1 cellular context compared by ENCODE assay signal in the genomic region with DNA sequence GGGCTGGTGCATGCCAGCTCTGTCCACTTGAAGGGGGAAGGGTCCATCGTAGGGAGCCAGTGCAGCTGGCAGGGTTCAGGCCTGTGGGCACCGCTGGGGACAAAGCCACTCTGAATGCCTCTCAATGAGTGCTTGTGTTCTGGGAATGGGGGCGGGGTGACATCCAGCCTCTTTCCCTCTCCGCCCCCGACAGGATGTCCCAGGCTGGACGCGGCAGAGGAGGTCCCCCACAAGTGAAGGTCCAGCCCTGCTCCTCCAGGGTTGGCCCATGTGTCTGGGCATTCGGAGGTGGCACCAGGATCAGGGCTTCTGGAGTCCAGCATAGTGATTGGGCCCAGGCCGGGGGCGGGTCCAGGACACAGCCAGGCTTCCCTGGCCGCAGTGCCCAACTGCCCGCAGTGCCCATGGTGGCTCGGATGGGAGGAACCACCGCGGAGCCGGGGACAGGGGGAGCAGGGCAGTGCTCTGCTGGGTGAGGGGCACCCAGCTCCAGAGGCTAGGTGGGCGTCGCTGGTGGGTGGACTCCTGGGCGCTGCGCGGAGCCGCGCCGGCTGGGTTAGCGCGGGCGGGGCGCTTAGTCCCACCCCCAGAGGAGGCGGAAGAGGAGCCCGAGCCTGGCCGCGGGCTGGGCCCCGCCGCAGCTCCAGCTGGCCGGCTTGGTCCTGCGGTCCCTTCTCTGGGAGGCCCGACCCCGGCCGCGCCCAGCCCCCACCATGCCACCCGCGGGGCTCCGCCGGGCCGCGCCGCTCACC.
TF ChIP-seq lines count a peak whose summit lies in the region.

SHISA4 (plus strand) TSS at position 617 of the 752 bp plus-strand sequence; CDS start at position 714, 97 bp downstream.

TF ChIP-seq in K562, 482 proteins besides CTCF, POLR2A, EP300 and RAD21 (continued from another document):
- TF ChIP-seq RFX1 (IDR thresholded peaks at IDR 0.05) (no peak), ZNF695 (CRISPR knock-in tag; IDR thresholded peaks at IDR 0.05) (no peak), ZNF41 (CRISPR knock-in tag; conservative IDR thresholded peaks at IDR 0.05) (no peak), ELF2 (CRISPR knock-in tag; IDR thresholded peaks at IDR 0.05) (no peak), CEBPB (tag; IDR thresholded peaks at IDR 0.05) (no peak), GTF2A2 (tag; IDR thresholded peaks at IDR 0.05) (no peak), FOXA3 (CRISPR knock-in tag; conservative IDR thresholded peaks at IDR 0.05 in 1 of 2, IDR thresholded peaks at IDR 0.05 in 1 of 2) (no peak), RREB1 (CRISPR knock-in tag; IDR thresholded peaks at IDR 0.05) (0 out of 2 replicates have a peak, but pooled peaks have one; percentile 34), ZNF449 (CRISPR knock-in tag; IDR thresholded peaks at IDR 0.05) (no peak), CTBP1 (IDR thresholded peaks at IDR 0.05; ENCODE audit: borderline replicate concordance) (no peak), PHB (CRISPR knock-in tag; IDR thresholded peaks at IDR 0.05) (no peak), TEAD2 (tag; IDR thresholded peaks at IDR 0.05) (no peak), ILF3 (IDR thresholded peaks at IDR 0.05; ENCODE audit: borderline replicate concordance) (no peak), ETS1 (conservative IDR thresholded peaks at IDR 0.05; ENCODE audit: control insufficient read depth, low read depth, low read length) (no peak), ESRRB (CRISPR knock-in tag; IDR thresholded peaks at IDR 0.05; ENCODE audit: borderline replicate concordance) (no peak), PRMT5 (CRISPR knock-in tag; IDR thresholded peaks at IDR 0.05) (peak; percentile 59; the same call in 1 of the 2 replicates), CXXC5 (CRISPR knock-in tag; IDR thresholded peaks at IDR 0.05) (0 out of 2 replicates have a peak, but pooled peaks have one; percentile 10), OTX1 (CRISPR knock-in tag; IDR thresholded peaks at IDR 0.05) (no peak), SETDB1 (IDR thresholded peaks at IDR 0.05; ENCODE audit: low read length) (no peak), ZNF778 (CRISPR knock-in tag; IDR thresholded peaks at IDR 0.05) (no peak), FOS (IDR thresholded peaks at IDR 0.05; ENCODE audit: extremely low read depth, insufficient read length) (no peak), ZNF740 (CRISPR knock-in tag; IDR thresholded peaks at IDR 0.05) (no peak), ZNF740 (tag; IDR thresholded peaks at IDR 0.05) (no peak), CHD1 (IDR thresholded peaks at IDR 0.05; ENCODE audit: low read length) (no peak), TOE1 (IDR thresholded peaks at IDR 0.05; ENCODE audit: borderline replicate concordance) (no peak), TOE1 (CRISPR knock-in tag; IDR thresholded peaks at IDR 0.05; ENCODE audit: borderline replicate concordance, low read depth) (peak; percentile 63; the same call in 1 of the 2 replicates)
- TF ChIP-seq, protein P1, sequence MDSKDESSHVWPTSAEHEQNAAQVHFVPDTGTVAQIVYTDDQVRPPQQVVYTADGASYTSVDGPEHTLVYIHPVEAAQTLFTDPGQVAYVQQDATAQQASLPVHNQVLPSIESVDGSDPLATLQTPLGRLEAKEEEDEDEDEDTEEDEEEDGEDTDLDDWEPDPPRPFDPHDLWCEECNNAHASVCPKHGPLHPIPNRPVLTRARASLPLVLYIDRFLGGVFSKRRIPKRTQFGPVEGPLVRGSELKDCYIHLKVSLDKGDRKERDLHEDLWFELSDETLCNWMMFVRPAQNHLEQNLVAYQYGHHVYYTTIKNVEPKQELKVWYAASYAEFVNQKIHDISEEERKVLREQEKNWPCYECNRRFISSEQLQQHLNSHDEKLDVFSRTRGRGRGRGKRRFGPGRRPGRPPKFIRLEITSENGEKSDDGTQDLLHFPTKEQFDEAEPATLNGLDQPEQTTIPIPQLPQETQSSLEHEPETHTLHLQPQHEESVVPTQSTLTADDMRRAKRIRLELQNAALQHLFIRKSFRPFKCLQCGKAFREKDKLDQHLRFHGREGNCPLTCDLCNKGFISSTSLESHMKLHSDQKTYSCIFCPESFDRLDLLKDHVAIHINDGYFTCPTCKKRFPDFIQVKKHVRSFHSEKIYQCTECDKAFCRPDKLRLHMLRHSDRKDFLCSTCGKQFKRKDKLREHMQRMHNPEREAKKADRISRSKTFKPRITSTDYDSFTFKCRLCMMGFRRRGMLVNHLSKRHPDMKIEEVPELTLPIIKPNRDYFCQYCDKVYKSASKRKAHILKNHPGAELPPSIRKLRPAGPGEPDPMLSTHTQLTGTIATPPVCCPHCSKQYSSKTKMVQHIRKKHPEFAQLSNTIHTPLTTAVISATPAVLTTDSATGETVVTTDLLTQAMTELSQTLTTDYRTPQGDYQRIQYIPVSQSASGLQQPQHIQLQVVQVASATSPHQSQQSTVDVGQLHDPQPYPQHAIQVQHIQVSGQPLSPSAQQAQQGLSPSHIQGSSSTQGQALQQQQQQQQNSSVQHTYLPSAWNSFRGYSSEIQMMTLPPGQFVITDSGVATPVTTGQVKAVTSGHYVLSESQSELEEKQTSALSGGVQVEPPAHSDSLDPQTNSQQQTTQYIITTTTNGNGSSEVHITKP (IDR thresholded peaks at IDR 0.05; ENCODE audit: partially characterized antibody): peak; percentile 68
- TF ChIP-seq, protein P2, sequence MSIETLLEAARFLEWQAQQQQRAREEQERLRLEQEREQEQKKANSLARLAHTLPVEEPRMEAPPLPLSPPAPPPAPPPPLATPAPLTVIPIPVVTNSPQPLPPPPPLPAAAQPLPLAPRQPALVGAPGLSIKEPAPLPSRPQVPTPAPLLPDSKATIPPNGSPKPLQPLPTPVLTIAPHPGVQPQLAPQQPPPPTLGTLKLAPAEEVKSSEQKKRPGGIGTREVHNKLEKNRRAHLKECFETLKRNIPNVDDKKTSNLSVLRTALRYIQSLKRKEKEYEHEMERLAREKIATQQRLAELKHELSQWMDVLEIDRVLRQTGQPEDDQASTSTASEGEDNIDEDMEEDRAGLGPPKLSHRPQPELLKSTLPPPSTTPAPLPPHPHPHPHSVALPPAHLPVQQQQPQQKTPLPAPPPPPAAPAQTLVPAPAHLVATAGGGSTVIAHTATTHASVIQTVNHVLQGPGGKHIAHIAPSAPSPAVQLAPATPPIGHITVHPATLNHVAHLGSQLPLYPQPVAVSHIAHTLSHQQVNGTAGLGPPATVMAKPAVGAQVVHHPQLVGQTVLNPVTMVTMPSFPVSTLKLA (conservative IDR thresholded peaks at IDR 0.05): no peak
- TF ChIP-seq, protein P3, sequence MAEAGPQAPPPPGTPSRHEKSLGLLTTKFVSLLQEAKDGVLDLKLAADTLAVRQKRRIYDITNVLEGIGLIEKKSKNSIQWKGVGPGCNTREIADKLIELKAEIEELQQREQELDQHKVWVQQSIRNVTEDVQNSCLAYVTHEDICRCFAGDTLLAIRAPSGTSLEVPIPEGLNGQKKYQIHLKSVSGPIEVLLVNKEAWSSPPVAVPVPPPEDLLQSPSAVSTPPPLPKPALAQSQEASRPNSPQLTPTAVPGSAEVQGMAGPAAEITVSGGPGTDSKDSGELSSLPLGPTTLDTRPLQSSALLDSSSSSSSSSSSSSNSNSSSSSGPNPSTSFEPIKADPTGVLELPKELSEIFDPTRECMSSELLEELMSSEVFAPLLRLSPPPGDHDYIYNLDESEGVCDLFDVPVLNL (CRISPR knock-in tag; IDR thresholded peaks at IDR 0.05; ENCODE audit: low read depth): 0 out of 2 replicates have a peak, but pooled peaks have one; percentile 49
- TF ChIP-seq, protein P4, sequence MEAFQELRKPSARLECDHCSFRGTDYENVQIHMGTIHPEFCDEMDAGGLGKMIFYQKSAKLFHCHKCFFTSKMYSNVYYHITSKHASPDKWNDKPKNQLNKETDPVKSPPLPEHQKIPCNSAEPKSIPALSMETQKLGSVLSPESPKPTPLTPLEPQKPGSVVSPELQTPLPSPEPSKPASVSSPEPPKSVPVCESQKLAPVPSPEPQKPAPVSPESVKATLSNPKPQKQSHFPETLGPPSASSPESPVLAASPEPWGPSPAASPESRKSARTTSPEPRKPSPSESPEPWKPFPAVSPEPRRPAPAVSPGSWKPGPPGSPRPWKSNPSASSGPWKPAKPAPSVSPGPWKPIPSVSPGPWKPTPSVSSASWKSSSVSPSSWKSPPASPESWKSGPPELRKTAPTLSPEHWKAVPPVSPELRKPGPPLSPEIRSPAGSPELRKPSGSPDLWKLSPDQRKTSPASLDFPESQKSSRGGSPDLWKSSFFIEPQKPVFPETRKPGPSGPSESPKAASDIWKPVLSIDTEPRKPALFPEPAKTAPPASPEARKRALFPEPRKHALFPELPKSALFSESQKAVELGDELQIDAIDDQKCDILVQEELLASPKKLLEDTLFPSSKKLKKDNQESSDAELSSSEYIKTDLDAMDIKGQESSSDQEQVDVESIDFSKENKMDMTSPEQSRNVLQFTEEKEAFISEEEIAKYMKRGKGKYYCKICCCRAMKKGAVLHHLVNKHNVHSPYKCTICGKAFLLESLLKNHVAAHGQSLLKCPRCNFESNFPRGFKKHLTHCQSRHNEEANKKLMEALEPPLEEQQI (IDR thresholded peaks at IDR 0.05): no peak
